ENCODE assay signal across 1 cellular context in genomic region chr7:145845345-145845744, GRCh38.
TF ChIP-seq lines count a peak whose summit lies in the region.

No MANE protein-coding gene starts in this region.

TF ChIP-seq in H1, 55 proteins besides CTCF, POLR2A, EP300 and RAD21 (continued from another document):
- no peak for TF ChIP-seq CHD7 (IDR thresholded peaks at IDR 0.05; ENCODE audit: insufficient replicate concordance, low read length)
- no peak for TF ChIP-seq SRF (IDR thresholded peaks at IDR 0.05; ENCODE audit: low read depth, low read length)
- no peak for TF ChIP-seq RFX5 (IDR thresholded peaks at IDR 0.05; ENCODE audit: borderline replicate concordance, low read depth, low read length)
- no peak for TF ChIP-seq TCF12 (IDR thresholded peaks at IDR 0.05; ENCODE audit: low read depth, low read length)
- no peak for TF ChIP-seq YY1 (IDR thresholded peaks at IDR 0.05; ENCODE audit: low read depth, low read length)
- TF ChIP-seq ZNF274 (IDR thresholded peaks at IDR 0.05; ENCODE audit: borderline replicate concordance, extremely low read depth, low read length), result no peak
- no peak for TF ChIP-seq CHD1 (IDR thresholded peaks at IDR 0.05; ENCODE audit: low read depth, low read length)
- no peak for TF ChIP-seq BCL11A (IDR thresholded peaks at IDR 0.05; ENCODE audit: low read depth in 2 of 2, low read length in 2 of 2)
- TF ChIP-seq HDAC2 (IDR thresholded peaks at IDR 0.05; ENCODE audit: borderline replicate concordance in 1 of 2, low read depth in 2 of 2, low read length in 2 of 2), result no peak
- TF ChIP-seq CBX5 (IDR thresholded peaks at IDR 0.05; ENCODE audit: low read depth, low read length), result no peak
- TF ChIP-seq RNF2 (IDR thresholded peaks at IDR 0.05; ENCODE audit: borderline replicate concordance, low read depth, low read length, missing control alignments, poor library complexity, severe bottlenecking), result no peak
- no peak for TF ChIP-seq ATF2 (IDR thresholded peaks at IDR 0.05; ENCODE audit: low read length)
- no peak for TF ChIP-seq JUN (IDR thresholded peaks at IDR 0.05; ENCODE audit: low read depth, low read length)
TF ChIP-seq in H1: peak in this region for 0.
